In genomic region chr3:31550452-31551251, GRCh38 we compare ENCODE assay signal across 9 cellular contexts. TPM values are rescaled to one million over a fixed set of nuclear protein-coding genes. Genes with fewer than 3 reads are reported as not detected.
A peak's percentile ranks its signal among the peaks of the same experiment; 100 is the strongest.
DNase-seq lines count a peak whose midpoint lies in the region; TF ChIP-seq lines count a peak whose summit lies in the region.
"Had no signal": no experiment of that assay in that cellular context is flagged by ENCODE, and none has a peak within 500 bp of the region (broad histone marks: within the 10 kb centered on the region; RNA-seq: fewer than 3 reads in every experiment).

No MANE protein-coding gene starts in this region.

- peaks cover 16% of the 10 kb centered on the region for H4K20me1 ChIP-seq in Karpas-422 (ENCODE audit: insufficient read depth, low read depth, low read length)

- no peaks in the 10 kb centered on the region for H3K9me2 ChIP-seq in Karpas-422 (replicated peaks; ENCODE audit: insufficient read depth, low read length)

- DNase-seq in SKM-1 treated with dmso at 0.1 percent for 144 hours (lab: John Stamatoyannopoulos, UW; ENCODE audit: unreplicated experiment): peak; percentile 24
- no peak for DNase-seq in SKM-1 (lab: John Stamatoyannopoulos, UW; ENCODE audit: unreplicated experiment)
- peak; percentile 60 for DNase-seq in Karpas-422
- no peak for DNase-seq in astrocyte of the cerebellum (ENCODE audit: low read depth)
- DNase-seq in inferior parietal cortex (ENCODE audit: extremely low spot score): peak; percentile 60
- no peak for DNase-seq in transverse colon
- DNase-seq in islet precursor cell: no peak
- DNase-seq in activated gamma-delta T cell (lab: John Stamatoyannopoulos, UW): no peak
- DNase-seq: activated T-cell treated with anti-CD3 and anti-CD28 coated beads, Interleukin-2, amount 50 U/mL, for 4 hours had no signal

- H3K9ac ChIP-seq in Karpas-422 (ENCODE audit: low read length): no peak overlapping the region

- H3K4me3 ChIP-seq in Karpas-422 (ENCODE audit: low read length): no peak overlapping the region
- H3K4me3 ChIP-seq in astrocyte of the cerebellum (ENCODE audit: low read depth, low read length): no peak overlapping the region
- no peak overlapping the region for H3K4me3 ChIP-seq in transverse colon

- WGBS in transverse colon (ENCODE audit: low coverage in 1 of 2), 2 donors: 0 to 8% methylated on average over 2 of the region's 2 CpGs

- H3K4me1 ChIP-seq in Karpas-422 (ENCODE audit: low read length) (peaks cover 11% of the 10 kb centered on the region; the same call in 1 of the 2 replicates), transverse colon (peaks cover 0 to 47% (median 8%) of the 10 kb centered on the region in 4 donors)

- peak; percentile 65 for TF ChIP-seq CTCF in astrocyte of the cerebellum (IDR thresholded peaks at IDR 0.05; ENCODE audit: low read depth, low read length, missing control alignments)
- TF ChIP-seq CTCF in transverse colon (IDR thresholded peaks at IDR 0.05): peak; percentile 53 to 65 (median 61)

- in situ Hi-C loops in astrocyte of the cerebellum (cut with HindIII; ENCODE audit: low sequenced_read_pairs) (no loop called here), transverse colon (cut with MboI; ENCODE audit: low pct_ligation_motif_present in 1 of 4, low pct_unique_long_range_greater_than_20kb in 1 of 4, low sequenced_read_pairs in 3 of 4) (no loop called here)

- no peak for TF ChIP-seq POLR2A in transverse colon (IDR thresholded peaks at IDR 0.05)

- H3K27me3 ChIP-seq in Karpas-422 (ENCODE audit: low read length) (no peaks in the 10 kb centered on the region), transverse colon (no peaks in the 10 kb centered on the region)

- H3K9me3 ChIP-seq in Karpas-422 (ENCODE audit: low read length): 0 out of 2 replicates have a peak, but pooled peaks cover 2% of the 10 kb centered on the region
- H3K9me3 ChIP-seq in transverse colon: no peaks in the 10 kb centered on the region

- peaks cover 100% of the 10 kb centered on the region for H3K79me2 ChIP-seq in Karpas-422 (ENCODE audit: low read length)

- intact Hi-C loops in transverse colon (cut with DNase I; ENCODE audit: low total_unique reads): no loop called here

- H2AFZ ChIP-seq in Karpas-422 (ENCODE audit: low read length): no peak overlapping the region

- H3K27ac ChIP-seq in Karpas-422 (ENCODE audit: low read length): no peak overlapping the region
- H3K27ac ChIP-seq in transverse colon: no peak overlapping the region

- H3K36me3 ChIP-seq in Karpas-422 (ENCODE audit: insufficient read depth, low read length): peaks cover 13% of the 10 kb centered on the region
- no peaks in the 10 kb centered on the region for H3K36me3 ChIP-seq in transverse colon

- H3K4me2 ChIP-seq in Karpas-422 (ENCODE audit: low read depth, low read length, poor library complexity, severe bottlenecking): no peak overlapping the region

- no peak for TF ChIP-seq EP300 in transverse colon (IDR thresholded peaks at IDR 0.05; ENCODE audit: low read depth)

RNA-seq across cellular contexts. Expression of gene STT3B, which starts 17.9 kb away (rescaled TPM):
- total RNA-seq in Karpas-422 (2014; rRNA removed; shearing (Covaris generic); ENCODE audit: low replicate concordance): 124 and 198 TPM in 2 replicates
- total RNA-seq in transverse colon: 100 to 1,000 TPM in 1 of 4 donors, 10 to 100 TPM in 3; 32.8 to 128 (median 60.9) TPM

Comparison
In these comparisons a context has a peak if more than half of its experiments do, and no peak if none do; other contexts are left out.
1. DNase-seq: peak in SKM-1 treated with dmso at 0.1 percent for 144 hours (single experiment), Karpas-422 (single experiment) and inferior parietal cortex (single experiment); none in SKM-1 (single experiment), astrocyte of the cerebellum (single experiment), transverse colon (single experiment), islet precursor cell (single experiment) and activated gamma-delta T cell (single experiment).